ENCODE assay signal across 9 cellular contexts in genomic region chr4:71006203-71006907, GRCh38. TPM values are rescaled to one million over a fixed set of nuclear protein-coding genes. Genes with fewer than 3 reads are reported as not detected.
DNase-seq lines count a peak whose midpoint lies in the region; ATAC-seq and TF ChIP-seq lines count a peak whose summit lies in the region.
"Had no signal": no experiment of that assay in that cellular context is flagged by ENCODE, and none has a peak within 500 bp of the region (broad histone marks: within the 10 kb centered on the region; RNA-seq: fewer than 3 reads in every experiment).

No MANE protein-coding gene starts in this region.

- TF ChIP-seq CTCF in GM10266 (IDR thresholded peaks at IDR 0.05; ENCODE audit: control insufficient read depth, insufficient read depth, low read depth, missing control alignments) = no peak

- H3K9me3 Mint-ChIP-seq in activated T-helper 17 cell treated with anti-CD3 and anti-CD28 coated beads, Interleukin-2, amount 50 U/mL, for 72 hours = no peaks in the 10 kb centered on the region

- no peaks in the 10 kb centered on the region for H3K27me3 Mint-ChIP-seq in activated T-helper 17 cell treated with anti-CD3 and anti-CD28 coated beads, Interleukin-2, amount 50 U/mL, for 72 hours

- peak overlapping the region; percentile 80 for H3K27ac Mint-ChIP-seq in activated T-helper 17 cell treated with anti-CD3 and anti-CD28 coated beads, Interleukin-2, amount 50 U/mL, for 72 hours

- DNase-seq in GM10266 (ENCODE audit: extremely low spot score) (peak; percentile 52), NCI-H774 (lab: John Stamatoyannopoulos, UW) (no peak), cerebellar nuclear complex (lab: John Stamatoyannopoulos, UW) (no peak), DMS79 treated with DMSO at 0.1 percent for 48 hours (lab: John Stamatoyannopoulos, UW) (no peak)
- no peak for DNase-seq in stimulated activated CD4-positive, alpha-beta T cell treated with anti-CD3 and anti-CD28 coated beads, Interleukin-2, amount 100 ng/mL, for 48 hours
- DNase-seq: NCI-H1048 had no signal

- H3K36me3 Mint-ChIP-seq in activated T-helper 17 cell treated with anti-CD3 and anti-CD28 coated beads, Interleukin-2, amount 50 U/mL, for 72 hours (ENCODE audit: low read depth) = peaks cover 53% of the 10 kb centered on the region

- peak; percentile 77 for ATAC-seq in GM19455 (IDR thresholded peaks at IDR 0.05; ENCODE audit: unreplicated experiment)
- peak; percentile 83 for ATAC-seq in HG03135 (IDR thresholded peaks at IDR 0.05; ENCODE audit: unreplicated experiment)
- ATAC-seq in activated T-helper 17 cell treated with anti-CD3 and anti-CD28 coated beads, Interleukin-2, amount 50 U/mL, for 72 hours (replicated peaks) = peak; percentile 80

- peak overlapping the region; percentile 64 for H3K4me3 Mint-ChIP-seq in activated T-helper 17 cell treated with anti-CD3 and anti-CD28 coated beads, Interleukin-2, amount 50 U/mL, for 72 hours

- H3K4me1 Mint-ChIP-seq in activated T-helper 17 cell treated with anti-CD3 and anti-CD28 coated beads, Interleukin-2, amount 50 U/mL, for 72 hours = peaks cover 57% of the 10 kb centered on the region

RNA-seq across cellular contexts. Expression of gene DCK, which starts 12.9 kb away (rescaled TPM):
- 10 to 100 TPM; 31.4 to 35.8 TPM for total RNA-seq in activated T-helper 17 cell treated with anti-CD3 and anti-CD28 coated beads, Interleukin-2, amount 50 U/mL, for 72 hours
